11 cellular contexts compared by ENCODE assay signal in the genomic region with DNA sequence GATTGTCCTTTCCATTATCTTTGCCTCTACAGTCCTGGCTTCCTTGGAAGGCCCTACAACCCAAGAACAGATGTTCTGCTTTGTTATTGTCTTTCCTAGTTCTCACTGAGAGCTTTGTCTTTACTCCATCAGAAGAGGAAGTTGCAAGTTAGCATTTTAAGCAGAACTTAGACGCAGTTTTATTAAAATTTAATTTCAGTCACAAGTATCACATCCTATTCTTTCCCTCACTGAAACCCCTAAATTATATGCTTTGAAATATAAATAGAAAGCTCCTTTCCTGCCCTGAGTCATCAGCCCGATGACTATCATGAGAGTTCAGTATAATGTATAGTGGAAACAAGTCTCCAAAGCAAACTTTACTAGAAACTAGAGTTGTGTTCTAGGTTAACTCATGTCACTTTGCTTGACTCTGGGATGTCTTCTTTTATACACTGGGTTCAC.
DNase-seq lines count a peak whose midpoint lies in the region; ATAC-seq and TF ChIP-seq lines count a peak whose summit lies in the region.
"Had no signal": no experiment of that assay in that cellular context is flagged by ENCODE, and none has a peak within 500 bp of the region (broad histone marks: within the 10 kb centered on the region; RNA-seq: fewer than 3 reads in every experiment).

No MANE protein-coding gene starts in this region.

- H3K36me3 ChIP-seq in WERI-Rb-1, result no peaks in the 10 kb centered on the region
- H3K36me3 ChIP-seq: upper lobe of right lung had no signal

- no peaks in the 10 kb centered on the region for H3K9me3 ChIP-seq in WERI-Rb-1 (ENCODE audit: severe bottlenecking)
- H3K9me3 ChIP-seq: upper lobe of right lung had no signal

- no peak overlapping the region for H3K27ac ChIP-seq in WERI-Rb-1
- H3K27ac ChIP-seq: C4-2B, upper lobe of right lung had no signal

- ATAC-seq in GM19397 (IDR thresholded peaks at IDR 0.05; ENCODE audit: unreplicated experiment) (peak; percentile 86), HG03045 (IDR thresholded peaks at IDR 0.05; ENCODE audit: unreplicated experiment) (peak; percentile 75), SK-N-SH treated with all-trans-retinoic acid at 6 μM for 48 hours (peak; percentile 83)
- ATAC-seq: upper lobe of right lung had no signal

- no peaks in the 10 kb centered on the region for H3K27me3 ChIP-seq in WERI-Rb-1 (ENCODE audit: insufficient read depth, low read depth, severe bottlenecking)
- H3K27me3 ChIP-seq: upper lobe of right lung had no signal

- TF ChIP-seq CTCF in WERI-Rb-1 (IDR thresholded peaks at IDR 0.05; ENCODE audit: low read depth, low read length), result no peak

- DNase-seq in Daoy (ENCODE audit: low read depth), result peak; percentile 5
- DNase-seq in NCI-H1105 treated with DMSO at 0.1 percent for 48 hours (lab: John Stamatoyannopoulos, UW), result no peak
- no peak for DNase-seq in WERI-Rb-1
- no peak for DNase-seq in NCI-H1092 (lab: John Stamatoyannopoulos, UW)
- no peak for DNase-seq in NCI-H524 treated with DMSO at 0.1 percent for 48 hours (lab: John Stamatoyannopoulos, UW)
- DNase-seq: upper lobe of right lung had no signal

- no peak overlapping the region for H3K4me3 ChIP-seq in WERI-Rb-1 (ENCODE audit: low read depth, low read length)
- H3K4me3 ChIP-seq: smooth muscle cell, upper lobe of right lung had no signal

TF ChIP-seq in SK-N-SH treated with all-trans-retinoic acid at 6 μM for 48 hours, 23 proteins besides CTCF, POLR2A, EP300 and RAD21:
- TF ChIP-seq ISL1 (CRISPR knock-in tag; IDR thresholded peaks at IDR 0.05), result no peak
- TF ChIP-seq BACH2 (CRISPR knock-in tag; IDR thresholded peaks at IDR 0.05; ENCODE audit: borderline replicate concordance), result no peak
TF ChIP-seq in SK-N-SH treated with all-trans-retinoic acid at 6 μM for 48 hours: peak in this region for 0.
